14 cellular contexts compared by ENCODE assay signal in genomic region chr14:22549304-22549962, GRCh38. TPM values are rescaled to one million over a fixed set of nuclear protein-coding genes. Genes with fewer than 3 reads are reported as not detected.
DNase-seq lines count a peak whose midpoint lies in the region; ATAC-seq and TF ChIP-seq lines count a peak whose summit lies in the region.
"Had no signal": no experiment of that assay in that cellular context is flagged by ENCODE, and none has a peak within 500 bp of the region (broad histone marks: within the 10 kb centered on the region; RNA-seq: fewer than 3 reads in every experiment).

No MANE protein-coding gene starts in this region.

- peaks cover 45% of the 10 kb centered on the region for H3K4me1 ChIP-seq in OCI-LY3 (ENCODE audit: low read length)
- H3K4me1 ChIP-seq: prostate gland had no signal

- H3K27ac Mint-ChIP-seq in brain: peak overlapping the region in 3 of 5 experiments; percentile 27 to 59 (median 35)

- no peaks in the 10 kb centered on the region for H3K9me3 Mint-ChIP-seq in brain

- no peaks in the 10 kb centered on the region for H3K27me3 ChIP-seq in OCI-LY3 (ENCODE audit: low read depth, low read length)

- peaks cover 19% of the 10 kb centered on the region for H3K27me3 Mint-ChIP-seq in brain

- H3K4me2 ChIP-seq in OCI-LY3 (ENCODE audit: low read length): peak overlapping the region; percentile 60

- DNase-seq in GM12865 (ENCODE audit: low read depth): peak; percentile 35
- DNase-seq in amygdala (lab: John Stamatoyannopoulos, UW): no peak
- no peak for DNase-seq in COLO668 (lab: John Stamatoyannopoulos, UW; ENCODE audit: unreplicated experiment)
- DNase-seq: DMS153, foreskin melanocyte, left cardiac atrium, NCI-H1417, NCI-H774, SW 1271 had no signal

- no peaks in the 10 kb centered on the region for H4K20me1 ChIP-seq in OCI-LY3 (ENCODE audit: insufficient read depth, low read length)

- H3K4me3 ChIP-seq in GM12865 (ENCODE audit: low read depth, low read length) (peak overlapping the region; percentile 31), OCI-LY3 (ENCODE audit: low read length) (no peak overlapping the region), skin epidermis (no peak overlapping the region)
- H3K4me3 ChIP-seq: prostate gland had no signal

- no peaks in the 10 kb centered on the region for H3K36me3 Mint-ChIP-seq in brain

- H3K27ac ChIP-seq in OCI-LY3 (ENCODE audit: low read length): peak overlapping the region; percentile 71
- H3K27ac ChIP-seq in skin epidermis: peak overlapping the region in 15 of 21 experiments; percentile 7 to 98 (median 63)
- H3K27ac ChIP-seq: prostate gland had no signal

- H3K4me3 Mint-ChIP-seq in brain: no peak overlapping the region

- peak overlapping the region; percentile 46; the same call in 1 of the 2 replicates for H3K9ac ChIP-seq in OCI-LY3 (ENCODE audit: low read length)

- no peaks in the 10 kb centered on the region for H3K79me2 ChIP-seq in OCI-LY3 (ENCODE audit: low read length)

- H3K36me3 ChIP-seq in OCI-LY3 (replicated peaks; ENCODE audit: low read depth, low read length): no peaks in the 10 kb centered on the region
- H3K36me3 ChIP-seq: prostate gland had no signal

- TF ChIP-seq CTCF in GM12865 (IDR thresholded peaks at IDR 0.05; ENCODE audit: insufficient read depth, low read depth, low read length, missing control alignments) (no peak), OCI-LY3 (IDR thresholded peaks at IDR 0.05; ENCODE audit: low read depth, low read length) (no peak), brain (conservative IDR thresholded peaks at IDR 0.05) (no peak)

- H3K9me3 ChIP-seq in OCI-LY3 (ENCODE audit: insufficient read depth, low read length): no peaks in the 10 kb centered on the region
- H3K9me3 ChIP-seq: prostate gland had no signal

- ATAC-seq in GM21447 (IDR thresholded peaks at IDR 0.05; ENCODE audit: unreplicated experiment): no peak
- ATAC-seq: left cardiac atrium had no signal

- peak overlapping the region; percentile 80 for H2AFZ ChIP-seq in OCI-LY3 (ENCODE audit: low read depth, low read length)

- peaks cover 48% of the 10 kb centered on the region for H3K4me1 Mint-ChIP-seq in brain

RNA-seq across cellular contexts. Expression of gene DAD1, which starts 39.6 kb away (rescaled TPM):
- polyA plus RNA-seq in brain (ENCODE audit: insufficient read depth, low read depth, low replicate concordance): 410 TPM

RNA-seq across cellular contexts. Expression of gene ABHD4, which starts 48.7 kb away (rescaled TPM):
- 36.2 TPM for polyA plus RNA-seq in brain (ENCODE audit: insufficient read depth, low read depth, low replicate concordance)
